ENCODE assay signal across 23 cellular contexts in the genomic region with DNA sequence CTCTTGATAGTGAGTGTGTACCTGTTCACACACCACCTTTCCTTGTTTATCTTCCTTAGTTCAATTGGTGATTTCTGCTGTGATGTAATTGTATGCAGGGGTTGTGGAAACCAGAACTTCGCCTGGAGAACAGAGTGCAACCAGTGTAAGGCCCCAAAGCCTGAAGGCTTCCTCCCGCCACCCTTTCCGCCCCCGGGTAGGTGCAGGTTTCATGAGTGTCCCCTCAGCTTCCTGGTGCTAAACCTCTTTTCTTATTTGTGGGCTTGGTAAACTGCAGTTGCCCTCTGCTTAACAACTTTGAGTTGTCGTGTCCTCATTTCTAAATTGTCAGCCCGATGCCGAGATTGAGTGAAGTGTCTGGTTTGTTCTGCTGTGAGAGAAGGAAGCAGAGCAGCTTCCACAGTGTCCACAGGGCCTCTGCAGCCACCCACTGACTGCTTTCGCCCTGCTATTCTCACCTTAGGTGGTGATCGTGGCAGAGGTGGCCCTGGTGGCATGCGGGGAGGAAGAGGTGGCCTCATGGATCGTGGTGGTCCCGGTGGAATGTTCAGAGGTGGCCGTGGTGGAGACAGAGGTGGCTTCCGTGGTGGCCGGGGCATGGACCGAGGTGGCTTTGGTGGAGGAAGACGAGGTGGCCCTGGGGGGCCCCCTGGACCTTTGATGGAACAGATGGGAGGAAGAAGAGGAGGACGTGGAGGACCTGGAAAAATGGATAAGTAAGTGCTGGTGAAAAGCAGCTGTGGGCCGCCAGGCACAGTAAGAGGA. TPM values are rescaled to one million over a fixed set of nuclear protein-coding genes. Genes with fewer than 3 reads are reported as not detected.
DNase-seq lines count a peak whose midpoint lies in the region; ATAC-seq, FAIRE-seq and TF ChIP-seq lines count a peak whose summit lies in the region.
"Had no signal": no experiment of that assay in that cellular context is flagged by ENCODE, and none has a peak within 500 bp of the region (broad histone marks: within the 10 kb centered on the region; RNA-seq: fewer than 3 reads in every experiment).

No MANE protein-coding gene starts in this region.

- H3K36me3 ChIP-seq in pancreas: peaks cover 22 to 67% (median 57%) of the 10 kb centered on the region in 3 donors

- no peaks in the 10 kb centered on the region for H3K9me3 ChIP-seq in pancreas
- H3K9me3 ChIP-seq: ascending aorta had no signal

- H3K27me3 Mint-ChIP-seq in activated naive CD4-positive, alpha-beta T cell treated with anti-CD3 and anti-CD28 coated beads, Interleukin-2, amount 10 ng/mL, durations not matched to agents 7 days and 5 days: peaks cover under 1% of the 10 kb centered on the region
- H3K27me3 Mint-ChIP-seq in WTC11 (ENCODE audit: low read depth): no peaks in the 10 kb centered on the region
- no peaks in the 10 kb centered on the region for H3K27me3 Mint-ChIP-seq in progenitor cell of endocrine pancreas

- intact Hi-C loops in pancreas (cut with DNase I): no loop called here

- no peak overlapping the region for H3K27ac ChIP-seq in pancreas
- H3K27ac ChIP-seq: ascending aorta, GM23248 had no signal

- H3K4me1 ChIP-seq in pancreas: peaks cover 0 to 9% (median 3%) of the 10 kb centered on the region in 3 donors

- no peaks in the 10 kb centered on the region for H3K4me1 Mint-ChIP-seq in activated naive CD4-positive, alpha-beta T cell treated with anti-CD3 and anti-CD28 coated beads, Interleukin-2, amount 10 ng/mL, durations not matched to agents 7 days and 5 days
- H3K4me1 Mint-ChIP-seq in WTC11: 0 out of 2 replicates have a peak, but pooled peaks cover under 1% of the 10 kb centered on the region
- H3K4me1 Mint-ChIP-seq in progenitor cell of endocrine pancreas (ENCODE audit: low read depth): no peaks in the 10 kb centered on the region

- no peak overlapping the region for H3K4me3 Mint-ChIP-seq in activated naive CD4-positive, alpha-beta T cell treated with anti-CD3 and anti-CD28 coated beads, Interleukin-2, amount 10 ng/mL, durations not matched to agents 7 days and 5 days
- no peak overlapping the region for H3K4me3 Mint-ChIP-seq in WTC11
- no peak overlapping the region for H3K4me3 Mint-ChIP-seq in progenitor cell of endocrine pancreas (ENCODE audit: low read depth)
- H3K4me3 Mint-ChIP-seq: CD4-positive, alpha-beta memory T cell had no signal

- TF ChIP-seq CTCF in WTC11 (IDR thresholded peaks at IDR 0.05): no peak
- no peak for TF ChIP-seq CTCF in progenitor cell of endocrine pancreas (IDR thresholded peaks at IDR 0.05; ENCODE audit: unreplicated experiment)
- no peak for TF ChIP-seq CTCF in pancreas (IDR thresholded peaks at IDR 0.05)

- no peak for FAIRE-seq in pancreas (lab: Jason Lieb, UNC)
- FAIRE-seq: colon, endothelial cell of umbilical vein, kidney had no signal

- H3K36me3 Mint-ChIP-seq in activated naive CD4-positive, alpha-beta T cell treated with anti-CD3 and anti-CD28 coated beads, Interleukin-2, amount 10 ng/mL, durations not matched to agents 7 days and 5 days: peaks cover 55% of the 10 kb centered on the region
- H3K36me3 Mint-ChIP-seq in WTC11 (peaks cover 58% of the 10 kb centered on the region), progenitor cell of endocrine pancreas (ENCODE audit: insufficient read depth) (peaks cover 36% of the 10 kb centered on the region)

- peak overlapping the region; percentile 65 for H3K27ac Mint-ChIP-seq in activated naive CD4-positive, alpha-beta T cell treated with anti-CD3 and anti-CD28 coated beads, Interleukin-2, amount 10 ng/mL, durations not matched to agents 7 days and 5 days
- 0 out of 2 replicates have a peak overlapping the region, but pooled peaks have one; percentile 11 for H3K27ac Mint-ChIP-seq in WTC11
- H3K27ac Mint-ChIP-seq in progenitor cell of endocrine pancreas: peak overlapping the region; percentile 71

- H3K27me3 ChIP-seq in pancreas: no peaks in the 10 kb centered on the region
- H3K27me3 ChIP-seq: ascending aorta had no signal

- no peak for DNase-seq in activated naive CD4-positive, alpha-beta T cell treated with anti-CD3 and anti-CD28 coated beads, Interleukin-2, amount 10 ng/mL, durations not matched to agents 7 days and 5 days
- no peak for DNase-seq in activated naive CD4-positive, alpha-beta T cell treated with Interleukin-2 at 50 U/mL for 16 hours
- no peak for DNase-seq in WTC11 (ENCODE audit: low spot score)
- peak; percentile 42 for DNase-seq in islet precursor cell
- no peak for DNase-seq in progenitor cell of endocrine pancreas (ENCODE audit: low spot score, unreplicated experiment)
- no peak for DNase-seq in stimulated activated naive CD4-positive, alpha-beta T cell (lab: John Stamatoyannopoulos, UW)
- no peak for DNase-seq in pancreas
- DNase-seq: activated gamma-delta T cell; CD4-positive, alpha-beta memory T cell; DND-41; GM23248; hypothalamus; kidney; mesenchymal stem cell; NCI-H1417 treated with DMSO at 0.1 percent for 48 hours; NCI-H2171; NCI-H526 treated with DMSO at 0.1 percent for 48 hours; stimulated activated CD4-positive, alpha-beta T cell treated with anti-CD3 and anti-CD28 coated beads, Interleukin-1b, Interleukin-23, amount 100 ng/mL, for 48 hours had no signal

- CTCF ChIA-PET in activated naive CD4-positive, alpha-beta T cell treated with anti-CD3 and anti-CD28 coated beads, Interleukin-2, amount 10 ng/mL, durations not matched to agents 7 days and 5 days (lab: Charles Lee): no interaction called here
- CTCF ChIA-PET in WTC11 (lab: Charles Lee): no interaction called here

- H3K9me3 Mint-ChIP-seq in activated naive CD4-positive, alpha-beta T cell treated with anti-CD3 and anti-CD28 coated beads, Interleukin-2, amount 10 ng/mL, durations not matched to agents 7 days and 5 days: no peaks in the 10 kb centered on the region
- H3K9me3 Mint-ChIP-seq in WTC11 (no peaks in the 10 kb centered on the region), progenitor cell of endocrine pancreas (ENCODE audit: low read depth) (no peaks in the 10 kb centered on the region)
- H3K9me3 Mint-ChIP-seq: CD4-positive, alpha-beta memory T cell had no signal

- H3K4me3 ChIP-seq in pancreas: no peak overlapping the region
- H3K4me3 ChIP-seq: ascending aorta, GM23248, SK-N-MC had no signal

- 91 to 92% methylated on average over 19 of the region's 19 CpGs for WGBS in pancreas, 2 donors

- POLR2A ChIA-PET in WTC11 (lab: Charles Lee): interaction anchor here (0.6 kb wide), 1 partner anchor 84 kb away, joined by 3 read pairs; no protein-coding TSS in a partner anchor

- ATAC-seq in WTC11 (no peak), GM18861 (IDR thresholded peaks at IDR 0.05; ENCODE audit: unreplicated experiment) (no peak), pancreas (no peak)

TF ChIP-seq in WTC11, 78 proteins besides CTCF, POLR2A, EP300 and RAD21 (continues in another document):
- TF ChIP-seq, protein P1, sequence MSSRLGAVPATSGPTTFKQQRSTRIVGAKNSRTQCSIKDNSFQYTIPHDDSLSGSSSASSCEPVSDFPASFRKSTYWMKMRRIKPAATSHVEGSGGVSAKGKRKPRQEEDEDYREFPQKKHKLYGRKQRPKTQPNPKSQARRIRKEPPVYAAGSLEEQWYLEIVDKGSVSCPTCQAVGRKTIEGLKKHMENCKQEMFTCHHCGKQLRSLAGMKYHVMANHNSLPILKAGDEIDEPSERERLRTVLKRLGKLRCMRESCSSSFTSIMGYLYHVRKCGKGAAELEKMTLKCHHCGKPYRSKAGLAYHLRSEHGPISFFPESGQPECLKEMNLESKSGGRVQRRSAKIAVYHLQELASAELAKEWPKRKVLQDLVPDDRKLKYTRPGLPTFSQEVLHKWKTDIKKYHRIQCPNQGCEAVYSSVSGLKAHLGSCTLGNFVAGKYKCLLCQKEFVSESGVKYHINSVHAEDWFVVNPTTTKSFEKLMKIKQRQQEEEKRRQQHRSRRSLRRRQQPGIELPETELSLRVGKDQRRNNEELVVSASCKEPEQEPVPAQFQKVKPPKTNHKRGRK (CRISPR knock-in tag; IDR thresholded peaks at IDR 0.05; ENCODE audit: borderline replicate concordance): no peak
- TF ChIP-seq, protein P2, sequence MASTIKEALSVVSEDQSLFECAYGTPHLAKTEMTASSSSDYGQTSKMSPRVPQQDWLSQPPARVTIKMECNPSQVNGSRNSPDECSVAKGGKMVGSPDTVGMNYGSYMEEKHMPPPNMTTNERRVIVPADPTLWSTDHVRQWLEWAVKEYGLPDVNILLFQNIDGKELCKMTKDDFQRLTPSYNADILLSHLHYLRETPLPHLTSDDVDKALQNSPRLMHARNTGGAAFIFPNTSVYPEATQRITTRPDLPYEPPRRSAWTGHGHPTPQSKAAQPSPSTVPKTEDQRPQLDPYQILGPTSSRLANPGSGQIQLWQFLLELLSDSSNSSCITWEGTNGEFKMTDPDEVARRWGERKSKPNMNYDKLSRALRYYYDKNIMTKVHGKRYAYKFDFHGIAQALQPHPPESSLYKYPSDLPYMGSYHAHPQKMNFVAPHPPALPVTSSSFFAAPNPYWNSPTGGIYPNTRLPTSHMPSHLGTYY (CRISPR knock-in tag; IDR thresholded peaks at IDR 0.05): no peak
- TF ChIP-seq MYBL2 (CRISPR knock-in tag; IDR thresholded peaks at IDR 0.05): no peak
- TF ChIP-seq, protein P3, sequence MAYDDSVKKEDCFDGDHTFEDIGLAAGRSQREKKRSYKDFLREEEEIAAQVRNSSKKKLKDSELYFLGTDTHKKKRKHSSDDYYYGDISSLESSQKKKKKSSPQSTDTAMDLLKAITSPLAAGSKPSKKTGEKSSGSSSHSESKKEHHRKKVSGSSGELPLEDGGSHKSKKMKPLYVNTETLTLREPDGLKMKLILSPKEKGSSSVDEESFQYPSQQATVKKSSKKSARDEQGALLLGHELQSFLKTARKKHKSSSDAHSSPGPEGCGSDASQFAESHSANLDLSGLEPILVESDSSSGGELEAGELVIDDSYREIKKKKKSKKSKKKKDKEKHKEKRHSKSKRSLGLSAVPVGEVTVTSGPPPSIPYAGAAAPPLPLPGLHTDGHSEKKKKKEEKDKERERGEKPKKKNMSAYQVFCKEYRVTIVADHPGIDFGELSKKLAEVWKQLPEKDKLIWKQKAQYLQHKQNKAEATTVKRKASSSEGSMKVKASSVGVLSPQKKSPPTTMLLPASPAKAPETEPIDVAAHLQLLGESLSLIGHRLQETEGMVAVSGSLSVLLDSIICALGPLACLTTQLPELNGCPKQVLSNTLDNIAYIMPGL (CRISPR knock-in tag; IDR thresholded peaks at IDR 0.05): no peak
- TF ChIP-seq RORB (CRISPR knock-in tag; IDR thresholded peaks at IDR 0.05): no peak

RNA-seq across cellular contexts. Expression of a gene that starts 7.1 kb away (rescaled TPM):
- 15.3 to 19.9 TPM (median 15.6 TPM) in 3 replicates for total RNA-seq in WTC11 (2021)
- 10.6 and 11.5 TPM in 2 replicates for total RNA-seq in progenitor cell of endocrine pancreas
- total RNA-seq in pancreas: 10 to 100 TPM in 1 of 6 donors, 1 to 10 TPM in 5; 5.2 to 10.7 (median 7.8) TPM
- 10 to 100 TPM; 11.7 to 13.6 TPM for polyA plus RNA-seq in pancreas

RNA-seq across cellular contexts. Expression of a gene that starts 16.2 kb away (rescaled TPM):
- 1.1 to 1.6 TPM (median 1.6 TPM) in 3 replicates for total RNA-seq in WTC11 (2021)
- 0.31 and 1.2 TPM in 2 replicates for total RNA-seq in progenitor cell of endocrine pancreas
- under 1 TPM; 0.24 to 0.61 (median 0.50) TPM for total RNA-seq in pancreas
- 1 to 10 TPM; 3.7 to 4.4 TPM for polyA plus RNA-seq in pancreas
- total RNA-seq: ascending aorta, GM23248 had no signal
- polyA plus RNA-seq: CD4-positive, alpha-beta memory T cell had no signal

RNA-seq across cellular contexts. Expression of a gene that starts 31.2 kb away (rescaled TPM):
- 377 to 400 TPM (median 384 TPM) in 3 replicates for total RNA-seq in WTC11 (2021)
- 442 and 443 TPM in 2 replicates for total RNA-seq in progenitor cell of endocrine pancreas
- total RNA-seq in pancreas: 100 to 1,000 TPM in 3 of 6 donors, 10 to 100 TPM in 3; 49.2 to 104 (median 87.5) TPM
- 100 to 1,000 TPM; 136 to 257 TPM for polyA plus RNA-seq in pancreas

RNA-seq across cellular contexts. Expression of a gene that starts 31.5 kb away (rescaled TPM):
- total RNA-seq in WTC11 (2021) (69.6 to 78.2 TPM (median 77.9 TPM) in 3 replicates), progenitor cell of endocrine pancreas (65.1 and 66.4 TPM in 2 replicates), pancreas (10 to 100 TPM in 2 of 6 donors, 1 to 10 TPM in 4; 5.4 to 13.2 (median 9.0) TPM)
- 10 to 100 TPM; 36.2 to 38.2 TPM for polyA plus RNA-seq in pancreas

Comparison
In these comparisons a context has a peak if more than half of its experiments do, and no peak if none do; other contexts are left out.
1. H3K27ac Mint-ChIP-seq: peak in every context shown above with its lines; median percentile 71 in progenitor cell of endocrine pancreas; 65 in activated naive CD4-positive, alpha-beta T cell treated with anti-CD3 and anti-CD28 coated beads, Interleukin-2, amount 10 ng/mL, durations not matched to agents 7 days and 5 days; 11 in WTC11.